Comparison of ENCODE assay signal across 8 cellular contexts in the genomic region with DNA sequence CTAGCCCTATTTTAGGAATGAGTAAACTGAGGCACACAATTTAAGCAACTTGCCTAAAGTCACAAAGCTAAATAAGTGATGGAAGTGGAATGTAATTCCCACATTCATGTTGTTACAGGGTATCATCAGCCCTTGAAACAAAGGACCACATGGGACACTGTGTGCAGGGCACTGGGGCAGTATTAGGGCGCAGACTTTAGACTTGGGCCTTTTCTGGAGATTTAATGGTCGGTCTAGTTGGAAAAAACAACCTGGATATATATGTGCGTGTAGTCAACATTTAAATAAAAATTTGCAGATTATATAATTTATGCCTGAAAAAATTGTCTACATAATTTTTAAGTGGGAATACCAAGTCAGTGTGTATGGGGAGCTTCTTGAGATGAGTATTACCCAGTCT. TPM values are rescaled to one million over a fixed set of nuclear protein-coding genes. Genes with fewer than 3 reads are reported as not detected.
A peak's percentile ranks its signal among the peaks of the same experiment; 100 is the strongest.
DNase-seq lines count a peak whose midpoint lies in the region; ATAC-seq, FAIRE-seq and TF ChIP-seq lines count a peak whose summit lies in the region.

No MANE protein-coding gene starts in this region.

- H2AFZ ChIP-seq in HepG2 (ENCODE audit: low read length) = no peak overlapping the region

- 6% methylated on average over 3 of the region's 3 CpGs for WGBS in HepG2 (ENCODE audit: low lambda C conversion rate)
- 43 to 64% (median 52%) methylated on average over 3 of the region's 3 CpGs for WGBS in adrenal gland, 4 donors

- FAIRE-seq in HepG2 (lab: Jason Lieb, UNC) = no peak

- H3K36me3 Mint-ChIP-seq in activated naive CD4-positive, alpha-beta T cell treated with anti-CD3 and anti-CD28 coated beads, Interleukin-2, amount 50 U/mL, for 24 hours = peaks cover 8% of the 10 kb centered on the region
- peaks cover 7% of the 10 kb centered on the region for H3K36me3 Mint-ChIP-seq in activated naive CD8-positive, alpha-beta T cell

- H3K27ac ChIP-seq in HepG2 (ENCODE audit: extremely low read length, insufficient read depth, low read length) = peak overlapping the region; percentile 88
- no peak overlapping the region for H3K27ac ChIP-seq in upper lobe of right lung
- H3K27ac ChIP-seq in adrenal gland = peak overlapping the region in 2 of 5 donors; percentile 91

- peak overlapping the region; percentile 77 for H3K4me2 ChIP-seq in HepG2 (ENCODE audit: low read depth, low read length)

- CTCF ChIA-PET in HepG2 (lab: Yijun Ruan, JAX; ENCODE audit: low intra/inter-chr PET ratio, low total read pairs) = no interaction called here

- peak overlapping the region; percentile 92 for H3K4me3 Mint-ChIP-seq in activated naive CD4-positive, alpha-beta T cell treated with anti-CD3 and anti-CD28 coated beads, Interleukin-2, amount 50 U/mL, for 24 hours
- H3K4me3 Mint-ChIP-seq in activated naive CD8-positive, alpha-beta T cell = peak overlapping the region; percentile 94

- TF ChIP-seq EP300 in HepG2 (IDR thresholded peaks at IDR 0.05; ENCODE audit: low read depth in 2 of 2, low read length in 2 of 2) (no peak), HepG2 (CRISPR knock-in tag; IDR thresholded peaks at IDR 0.05; ENCODE audit: borderline replicate concordance) (no peak)

- no TSS peak for BruUV-seq in HepG2 (replicated peaks; lab: Mats Ljungman, UMichigan)

- intact Hi-C loops in HepG2 (cut with micrococcal nuclease; ENCODE audit: unreplicated experiment) = no loop called here
- intact Hi-C loops in upper lobe of right lung (cut with DNase I) = no loop called here
- intact Hi-C loops in adrenal gland (cut with DNase I) = no loop called here

- H3K9me3 ChIP-seq in HepG2 (ENCODE audit: low read length) = peaks cover 6% of the 10 kb centered on the region; the same call in 1 of the 2 replicates
- no peaks in the 10 kb centered on the region for H3K9me3 ChIP-seq in upper lobe of right lung
- no peaks in the 10 kb centered on the region for H3K9me3 ChIP-seq in adrenal gland (replicated peaks in 1 of 3)

- TF ChIP-seq CTCF in HepG2 (CRISPR knock-in tag; IDR thresholded peaks at IDR 0.05) (no peak), upper lobe of right lung (IDR thresholded peaks at IDR 0.05) (no peak), adrenal gland (IDR thresholded peaks at IDR 0.05) (no peak)

- H3K36me3 ChIP-seq in HepG2 (replicated peaks in 1 of 2; ENCODE audit: control insufficient read depth in 1 of 2, insufficient read depth in 2 of 2, low read length in 2 of 2) (no peaks in the 10 kb centered on the region; a peak in 1 of 5 replicates), upper lobe of right lung (no peaks in the 10 kb centered on the region), adrenal gland (replicated peaks in 1 of 2) (no peaks in the 10 kb centered on the region)

- peak overlapping the region; percentile 98 for H3K9ac ChIP-seq in HepG2 (ENCODE audit: insufficient read depth, low read depth, low read length)

- in situ Hi-C loops in HepG2 (cut with HindIII; ENCODE audit: extremely low pct_ligation_motif_present, low pct_unique_long_range_greater_than_20kb) = no loop called here

- H3K79me2 ChIP-seq in HepG2 (ENCODE audit: insufficient read depth, low read length) = peaks cover 65% of the 10 kb centered on the region

- DNase-seq in activated naive CD4-positive, alpha-beta T cell (lab: John Stamatoyannopoulos, UW) = no peak
- peak; percentile 34 for DNase-seq in HepG2 (ENCODE audit: low spot score)
- no peak for DNase-seq in upper lobe of right lung
- DNase-seq in NCI-H748 (lab: John Stamatoyannopoulos, UW; ENCODE audit: unreplicated experiment) = no peak
- DNase-seq in adrenal gland = no peak
- no peak for DNase-seq in T1000 (lab: John Stamatoyannopoulos, UW)

- H3K27me3 ChIP-seq in HepG2 (ENCODE audit: control insufficient read depth in 1 of 2, insufficient read depth in 2 of 2, low read length in 2 of 2) (no peaks in the 10 kb centered on the region), upper lobe of right lung (no peaks in the 10 kb centered on the region), adrenal gland (no peaks in the 10 kb centered on the region)

- H3K4me3 ChIP-seq in HepG2 (replicated peaks in 1 of 3; ENCODE audit: insufficient read depth in 1 of 3, low read depth in 2 of 3, low read length in 3 of 3) (peak overlapping the region; percentile 80 to 94 (median 93)), upper lobe of right lung (peak overlapping the region; percentile 97), adrenal gland (peak overlapping the region in 2 of 4 donors; percentile 83)

- peak overlapping the region; percentile 26 for H3K27ac Mint-ChIP-seq in activated naive CD4-positive, alpha-beta T cell treated with anti-CD3 and anti-CD28 coated beads, Interleukin-2, amount 50 U/mL, for 24 hours
- peak overlapping the region; percentile 85 for H3K27ac Mint-ChIP-seq in activated naive CD8-positive, alpha-beta T cell

- peaks cover 60% of the 10 kb centered on the region for H3K4me1 Mint-ChIP-seq in activated naive CD4-positive, alpha-beta T cell treated with anti-CD3 and anti-CD28 coated beads, Interleukin-2, amount 50 U/mL, for 24 hours
- peaks cover 48% of the 10 kb centered on the region for H3K4me1 Mint-ChIP-seq in activated naive CD8-positive, alpha-beta T cell (ENCODE audit: low read depth)

- peak; percentile 37; the same call in 2 of the 3 replicates for ATAC-seq in HepG2
- ATAC-seq in upper lobe of right lung = no peak

- peak in 1 of 2 experiments; percentile 18; a peak in 1 of 4 replicates for TF ChIP-seq POLR2A in HepG2 (IDR thresholded peaks at IDR 0.05; ENCODE audit: insufficient read depth in 1 of 2, low read depth in 2 of 2, low read length in 2 of 2)
- TF ChIP-seq POLR2A in adrenal gland (IDR thresholded peaks at IDR 0.05) = no peak

- peaks cover 7% of the 10 kb centered on the region for H3K9me3 Mint-ChIP-seq in activated naive CD4-positive, alpha-beta T cell treated with anti-CD3 and anti-CD28 coated beads, Interleukin-2, amount 50 U/mL, for 24 hours
- peaks cover 7% of the 10 kb centered on the region for H3K9me3 Mint-ChIP-seq in activated naive CD8-positive, alpha-beta T cell (ENCODE audit: low read depth)

- H3K27me3 Mint-ChIP-seq in activated naive CD4-positive, alpha-beta T cell treated with anti-CD3 and anti-CD28 coated beads, Interleukin-2, amount 50 U/mL, for 24 hours = no peaks in the 10 kb centered on the region
- H3K27me3 Mint-ChIP-seq in activated naive CD8-positive, alpha-beta T cell = no peaks in the 10 kb centered on the region

- POLR2A ChIA-PET in HepG2 (lab: Yijun Ruan, JAX) = no interaction called here

- peaks cover 45% of the 10 kb centered on the region for H3K4me1 ChIP-seq in HepG2 (ENCODE audit: insufficient read depth, low read length)
- H3K4me1 ChIP-seq in upper lobe of right lung = peaks cover 11% of the 10 kb centered on the region
- H3K4me1 ChIP-seq in adrenal gland (replicated peaks in 1 of 2) = peaks cover 19 to 29% of the 10 kb centered on the region in 2 donors

- no peak for TF ChIP-seq RAD21 in HepG2 (CRISPR knock-in tag; IDR thresholded peaks at IDR 0.05)

- H4K20me1 ChIP-seq in HepG2 (ENCODE audit: insufficient read depth, low read length) = peaks cover 32% of the 10 kb centered on the region

RNA-seq across cellular contexts. Expression of a gene that starts 1.5 kb away (rescaled TPM):
- 173 and 204 TPM in 2 replicates for total RNA-seq in HepG2 (2016; rRNA removed; fragmentation: Illumina TruSeq; extraction: Trizol)
- total RNA-seq in HepG2 (2016; cell fraction: cytosol; rRNA removed; fragmentation: Illumina TruSeq; extraction: Trizol; ENCODE audit: low read depth) = 37.4 and 41.2 TPM in 2 replicates
- total RNA-seq in HepG2 (2016; cell fraction: insoluble cytoplasmic fraction; rRNA removed; fragmentation: Illumina TruSeq; extraction: Trizol) = 163 and 183 TPM in 2 replicates
- 63.6 and 67.4 TPM in 2 replicates for total RNA-seq in HepG2 (2016; cell fraction: membrane; rRNA removed; fragmentation: Illumina TruSeq; extraction: Trizol)
- total RNA-seq in HepG2 (2016; cell fraction: nucleus; rRNA removed; fragmentation: Illumina TruSeq; extraction: Trizol) = 88.0 and 101 TPM in 2 replicates
- 71.8 and 81.3 TPM in 2 replicates for polyA plus RNA-seq in HepG2 (2011; rRNA removed)
- polyA plus RNA-seq in HepG2 (2011; cell fraction: cytosol; rRNA removed) = 79.1 and 88.1 TPM in 2 replicates
- 76.8 and 77.0 TPM in 2 replicates for polyA plus RNA-seq in HepG2 (2011; cell fraction: nucleus; rRNA removed)
- 55.3 and 71.8 TPM in 2 replicates for polyA plus RNA-seq in HepG2 (2012)
- polyA plus RNA-seq in HepG2 (2016; cell fraction: cytosol; fragmentation: Illumina TruSeq; extraction: Trizol; ENCODE audit: low read depth) = 14.2 and 15.7 TPM in 2 replicates
- 163 and 165 TPM in 2 replicates for polyA plus RNA-seq in HepG2 (2016; cell fraction: insoluble cytoplasmic fraction; fragmentation: Illumina TruSeq; extraction: Trizol; ENCODE audit: low read depth)
- polyA plus RNA-seq in HepG2 (2016; cell fraction: membrane; fragmentation: Illumina TruSeq; extraction: Trizol; ENCODE audit: low read depth) = 27.3 and 35.0 TPM in 2 replicates
- 123 and 125 TPM in 2 replicates for polyA plus RNA-seq in HepG2 (2016; cell fraction: nucleus; fragmentation: Illumina TruSeq; extraction: Trizol; ENCODE audit: insufficient read depth, low read depth)
- 135 and 154 TPM in 2 replicates for polyA minus RNA-seq in HepG2 (2011; rRNA and poly(A)+ RNA removed; ENCODE audit: low replicate concordance)
- polyA minus RNA-seq in HepG2 (2011; cell fraction: cytosol; rRNA and poly(A)+ RNA removed) = 42.9 and 46.2 TPM in 2 replicates
- 52.4 and 57.6 TPM in 2 replicates for polyA minus RNA-seq in HepG2 (2011; cell fraction: nucleus; rRNA and poly(A)+ RNA removed)
- 35.8 TPM for total RNA-seq in upper lobe of right lung
- 10 to 100 TPM; 43.0 to 65.4 (median 60.6) TPM for total RNA-seq in adrenal gland
- polyA plus RNA-seq in adrenal gland = 10 to 100 TPM; 25.3 to 47.8 (median 30.0) TPM

RNA-seq across cellular contexts. Expression of a gene that starts 5.1 kb away (rescaled TPM):
- total RNA-seq in HepG2 (2016; rRNA removed; fragmentation: Illumina TruSeq; extraction: Trizol) (not detected in 2 replicates), upper lobe of right lung (not detected), adrenal gland (not detected)
- total RNA-seq in HepG2 (2016; cell fraction: cytosol; rRNA removed; fragmentation: Illumina TruSeq; extraction: Trizol; ENCODE audit: low read depth) = not detected in 2 replicates
- total RNA-seq in HepG2 (2016; cell fraction: insoluble cytoplasmic fraction; rRNA removed; fragmentation: Illumina TruSeq; extraction: Trizol) = not detected in 2 replicates
- not detected in 2 replicates for total RNA-seq in HepG2 (2016; cell fraction: membrane; rRNA removed; fragmentation: Illumina TruSeq; extraction: Trizol)
- not detected in 2 replicates for total RNA-seq in HepG2 (2016; cell fraction: nucleus; rRNA removed; fragmentation: Illumina TruSeq; extraction: Trizol)
- polyA plus RNA-seq in HepG2 (2011; rRNA removed) (not detected in 2 replicates), adrenal gland (not detected)
- polyA plus RNA-seq in HepG2 (2011; cell fraction: cytosol; rRNA removed) = not detected in 2 replicates
- polyA plus RNA-seq in HepG2 (2011; cell fraction: nucleus; rRNA removed) = not detected in 2 replicates
- not detected in 2 replicates for polyA plus RNA-seq in HepG2 (2012)
- not detected in 2 replicates for polyA plus RNA-seq in HepG2 (2016; cell fraction: cytosol; fragmentation: Illumina TruSeq; extraction: Trizol; ENCODE audit: low read depth)
- polyA plus RNA-seq in HepG2 (2016; cell fraction: insoluble cytoplasmic fraction; fragmentation: Illumina TruSeq; extraction: Trizol; ENCODE audit: low read depth) = not detected in 2 replicates
- polyA plus RNA-seq in HepG2 (2016; cell fraction: membrane; fragmentation: Illumina TruSeq; extraction: Trizol; ENCODE audit: low read depth) = not detected in 2 replicates
- not detected in 2 replicates for polyA plus RNA-seq in HepG2 (2016; cell fraction: nucleus; fragmentation: Illumina TruSeq; extraction: Trizol; ENCODE audit: insufficient read depth, low read depth)
- not detected in 2 replicates for polyA minus RNA-seq in HepG2 (2011; rRNA and poly(A)+ RNA removed; ENCODE audit: low replicate concordance)
- not detected in 2 replicates for polyA minus RNA-seq in HepG2 (2011; cell fraction: cytosol; rRNA and poly(A)+ RNA removed)
- polyA minus RNA-seq in HepG2 (2011; cell fraction: nucleus; rRNA and poly(A)+ RNA removed) = not detected in 2 replicates

RNA-seq across cellular contexts. Expression of a gene that starts 48.1 kb away (rescaled TPM):
- total RNA-seq in HepG2 (2016; rRNA removed; fragmentation: Illumina TruSeq; extraction: Trizol) = 0.90 and 1.3 TPM in 2 replicates
- not detected in 2 replicates for total RNA-seq in HepG2 (2016; cell fraction: cytosol; rRNA removed; fragmentation: Illumina TruSeq; extraction: Trizol; ENCODE audit: low read depth)
- total RNA-seq in HepG2 (2016; cell fraction: insoluble cytoplasmic fraction; rRNA removed; fragmentation: Illumina TruSeq; extraction: Trizol) = 0.76 and 1.6 TPM in 2 replicates
- 0.34 and 0.48 TPM in 2 replicates for total RNA-seq in HepG2 (2016; cell fraction: membrane; rRNA removed; fragmentation: Illumina TruSeq; extraction: Trizol)
- 0.94 and 1.2 TPM in 2 replicates for total RNA-seq in HepG2 (2016; cell fraction: nucleus; rRNA removed; fragmentation: Illumina TruSeq; extraction: Trizol)
- 0.12 and 0.37 TPM in 2 replicates for polyA plus RNA-seq in HepG2 (2011; rRNA removed)
- 0.21 and 0.29 TPM in 2 replicates for polyA plus RNA-seq in HepG2 (2011; cell fraction: cytosol; rRNA removed)
- polyA plus RNA-seq in HepG2 (2011; cell fraction: nucleus; rRNA removed) = 1.2 and 1.4 TPM in 2 replicates
- 0.13 and 0.38 TPM in 2 replicates for polyA plus RNA-seq in HepG2 (2012)
- polyA plus RNA-seq in HepG2 (2016; cell fraction: cytosol; fragmentation: Illumina TruSeq; extraction: Trizol; ENCODE audit: low read depth) = not detected in 2 replicates
- 0.60 and 0.66 TPM in 2 replicates for polyA plus RNA-seq in HepG2 (2016; cell fraction: insoluble cytoplasmic fraction; fragmentation: Illumina TruSeq; extraction: Trizol; ENCODE audit: low read depth)
- polyA plus RNA-seq in HepG2 (2016; cell fraction: membrane; fragmentation: Illumina TruSeq; extraction: Trizol; ENCODE audit: low read depth) = 0.13 and 0.24 TPM in 2 replicates
- polyA plus RNA-seq in HepG2 (2016; cell fraction: nucleus; fragmentation: Illumina TruSeq; extraction: Trizol; ENCODE audit: insufficient read depth, low read depth) = 0.77 and 0.93 TPM in 2 replicates
- polyA minus RNA-seq in HepG2 (2011; rRNA and poly(A)+ RNA removed; ENCODE audit: low replicate concordance) = 1.2 TPM in 1 of 2 replicates, not detected in the other
- polyA minus RNA-seq in HepG2 (2011; cell fraction: cytosol; rRNA and poly(A)+ RNA removed) = 0.49 TPM in 1 of 2 replicates, not detected in the other
- not detected in 2 replicates for polyA minus RNA-seq in HepG2 (2011; cell fraction: nucleus; rRNA and poly(A)+ RNA removed)
- not detected for total RNA-seq in upper lobe of right lung
- total RNA-seq in adrenal gland = not detected
- not detected for polyA plus RNA-seq in adrenal gland
